Comparison of ENCODE assay signal across 1 cellular context in the genomic region with DNA sequence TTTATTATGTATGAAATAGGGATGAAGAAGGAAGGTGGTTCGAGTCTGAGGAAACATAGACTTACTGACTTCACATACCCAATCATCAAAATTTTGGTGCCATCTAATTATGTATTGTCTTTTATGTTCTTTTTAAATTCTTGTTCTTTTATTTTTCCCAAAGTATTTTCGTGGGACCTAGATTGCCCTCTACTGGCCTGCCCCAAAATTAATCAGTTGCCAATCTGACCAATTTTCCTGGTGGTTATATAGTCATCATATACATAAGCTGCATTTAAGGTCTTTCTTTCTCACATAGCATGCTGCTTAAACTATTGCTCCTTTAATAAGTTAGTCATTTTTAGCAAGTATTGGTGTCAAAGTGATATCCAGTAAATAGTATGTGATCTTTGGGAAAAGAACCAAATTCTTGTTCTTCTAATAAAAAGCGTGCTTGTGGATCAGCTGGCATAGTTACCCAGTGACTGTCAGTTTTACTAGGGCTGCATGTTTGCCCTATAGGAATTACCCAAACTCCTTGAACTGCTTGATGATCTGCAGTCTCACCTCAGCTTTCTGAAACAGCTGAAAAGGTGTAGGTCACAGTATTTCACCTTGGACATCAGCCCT.
TF ChIP-seq lines count a peak whose summit lies in the region.

No MANE protein-coding gene starts in this region.

TF ChIP-seq in SK-N-SH treated with all-trans-retinoic acid at 6 μM for 48 hours, 23 proteins besides CTCF, POLR2A, EP300 and RAD21 (continued from another document):
- TF ChIP-seq, protein P1, sequence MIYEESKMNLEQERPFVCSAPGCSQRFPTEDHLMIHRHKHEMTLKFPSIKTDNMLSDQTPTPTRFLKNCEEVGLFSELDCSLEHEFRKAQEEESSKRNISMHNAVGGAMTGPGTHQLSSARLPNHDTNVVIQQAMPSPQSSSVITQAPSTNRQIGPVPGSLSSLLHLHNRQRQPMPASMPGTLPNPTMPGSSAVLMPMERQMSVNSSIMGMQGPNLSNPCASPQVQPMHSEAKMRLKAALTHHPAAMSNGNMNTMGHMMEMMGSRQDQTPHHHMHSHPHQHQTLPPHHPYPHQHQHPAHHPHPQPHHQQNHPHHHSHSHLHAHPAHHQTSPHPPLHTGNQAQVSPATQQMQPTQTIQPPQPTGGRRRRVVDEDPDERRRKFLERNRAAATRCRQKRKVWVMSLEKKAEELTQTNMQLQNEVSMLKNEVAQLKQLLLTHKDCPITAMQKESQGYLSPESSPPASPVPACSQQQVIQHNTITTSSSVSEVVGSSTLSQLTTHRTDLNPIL (CRISPR knock-in tag; IDR thresholded peaks at IDR 0.05; ENCODE audit: low read depth) = no peak
